Comparison of ENCODE assay signal across 8 cellular contexts in the genomic region with DNA sequence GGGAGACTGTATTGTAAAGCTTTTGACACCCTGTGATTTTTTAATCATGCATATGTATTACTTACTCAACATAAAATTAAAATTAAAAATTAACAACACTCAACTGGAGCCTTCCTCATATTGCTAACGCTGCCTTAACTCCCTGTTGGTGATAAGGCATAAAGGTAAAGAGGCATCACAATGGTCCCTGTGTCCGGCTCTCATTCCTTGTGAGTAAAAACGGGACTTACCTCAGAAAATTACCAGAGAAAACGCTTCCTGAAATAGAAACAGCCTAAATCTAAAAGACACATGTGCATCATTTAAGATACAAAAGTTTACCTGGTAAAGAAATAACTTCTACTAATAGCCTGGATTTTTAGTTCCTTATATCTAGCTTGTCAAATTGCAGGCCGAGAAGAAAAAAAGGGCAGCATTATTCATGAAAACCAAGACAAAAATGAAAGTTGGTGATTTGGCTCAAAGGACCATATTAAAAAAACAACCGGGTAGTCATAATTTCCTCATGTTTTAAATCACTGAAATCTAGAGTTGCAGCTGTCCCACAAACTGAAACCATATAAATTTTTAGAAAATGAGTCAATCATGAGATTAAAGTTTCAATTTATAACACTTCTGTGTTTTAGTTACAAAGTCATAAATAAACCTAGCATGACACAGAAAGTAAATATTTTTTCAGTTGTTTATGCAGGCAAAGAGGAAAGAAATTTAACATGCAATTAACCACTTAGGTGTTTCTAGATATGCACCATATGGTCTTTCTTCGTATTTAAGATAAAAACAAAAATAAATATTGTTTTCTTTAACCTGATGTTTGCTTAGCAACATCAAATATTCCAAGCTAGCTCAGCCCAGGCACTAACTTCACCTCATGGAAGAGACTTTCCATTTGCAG.
A peak's percentile ranks its signal among the peaks of the same experiment; 100 is the strongest.
DNase-seq lines count a peak whose midpoint lies in the region; ATAC-seq and TF ChIP-seq lines count a peak whose summit lies in the region.

No MANE protein-coding gene starts in this region.

- H3K4me2 ChIP-seq in GM23338 (peak overlapping the region; percentile 30; the same call in 1 of the 2 replicates), PC-3 (ENCODE audit: low read length) (peak overlapping the region; percentile 79)

- no peak for TF ChIP-seq EP300 in sigmoid colon (IDR thresholded peaks at IDR 0.05)

- peak; percentile 76 for DNase-seq in GM06990 (ENCODE audit: extremely low read depth, insufficient read length)
- no peak for DNase-seq in GM23338 (ENCODE audit: low spot score)
- DNase-seq in PC-3, result peak; percentile 79
- peak; percentile 52 for DNase-seq in kidney tubule cell (ENCODE audit: low spot score)
- DNase-seq in HuH-7.5 (ENCODE audit: low spot score), result no peak
- no peak for DNase-seq in sigmoid colon
- no peak for DNase-seq in thyroid gland
- no peak for DNase-seq in NCI-H2196 (lab: John Stamatoyannopoulos, UW; ENCODE audit: unreplicated experiment)

- H3K27ac ChIP-seq in GM23338 (ENCODE audit: low read depth) (no peak overlapping the region), PC-3 (ENCODE audit: low read length) (peak overlapping the region; percentile 95), sigmoid colon (peak overlapping the region in 1 of 4 donors; percentile 9), thyroid gland (no peak overlapping the region)

- H4K20me1 ChIP-seq in GM23338 (replicated peaks; ENCODE audit: insufficient read depth) (no peaks in the 10 kb centered on the region), PC-3 (ENCODE audit: low read length) (no peaks in the 10 kb centered on the region)

- peaks cover 2% of the 10 kb centered on the region for H3K27me3 Mint-ChIP-seq in GM23338 (ENCODE audit: insufficient read depth, low read depth, poor library complexity)

- H3K4me3 Mint-ChIP-seq in GM23338, result no peak overlapping the region

- H3K27ac Mint-ChIP-seq in GM23338, result no peak overlapping the region

- H3K36me3 ChIP-seq in GM06990 (ENCODE audit: control insufficient read depth, insufficient read depth, low read length), result no peaks in the 10 kb centered on the region
- peaks cover 9% of the 10 kb centered on the region; the same call in 1 of the 2 replicates for H3K36me3 ChIP-seq in GM23338 (ENCODE audit: insufficient read depth)
- peaks cover 5% of the 10 kb centered on the region; the same call in 1 of the 2 replicates for H3K36me3 ChIP-seq in PC-3 (ENCODE audit: low read depth, low read length)
- H3K36me3 ChIP-seq in sigmoid colon, result peaks cover 0 to 14% (median 0%) of the 10 kb centered on the region in 4 donors
- no peaks in the 10 kb centered on the region for H3K36me3 ChIP-seq in thyroid gland

- CTCF ChIA-PET in PC-3 (lab: Charles Lee), result interaction anchor here (0.6 kb wide), 1 partner anchor 253 kb away, joined by 7 read pairs; no protein-coding TSS in a partner anchor

- H3F3A ChIP-seq in GM23338 (replicated peaks; ENCODE audit: low read depth), result no peaks in the 10 kb centered on the region
- no peaks in the 10 kb centered on the region for H3F3A ChIP-seq in PC-3 (ENCODE audit: low read length, unreplicated experiment)

- peak overlapping the region; percentile 9; the same call in 1 of the 2 replicates for H3K4me3 ChIP-seq in GM06990 (replicated peaks; ENCODE audit: low read depth, low read length)
- H3K4me3 ChIP-seq in GM23338, result no peak overlapping the region
- peak overlapping the region; percentile 52 for H3K4me3 ChIP-seq in PC-3 (ENCODE audit: low read length)
- H3K4me3 ChIP-seq in sigmoid colon, result no peak overlapping the region
- H3K4me3 ChIP-seq in thyroid gland (replicated peaks in 1 of 3), result no peak overlapping the region

- no peak overlapping the region for H2AFZ ChIP-seq in GM23338
- H2AFZ ChIP-seq in PC-3 (ENCODE audit: low read length), result peak overlapping the region; percentile 63

- BruUV-seq in PC-3 (replicated peaks; lab: Mats Ljungman, UMichigan), result TSS peak; percentile 87

- H3K9me2 ChIP-seq in GM23338 (ENCODE audit: insufficient read depth) (peaks cover 6% of the 10 kb centered on the region), PC-3 (replicated peaks; ENCODE audit: low read length) (no peaks in the 10 kb centered on the region)

- TF ChIP-seq CTCF in GM06990 (IDR thresholded peaks at IDR 0.05; ENCODE audit: insufficient read depth, low read length, poor library complexity, severe bottlenecking) (no peak), GM23338 (conservative IDR thresholded peaks at IDR 0.05; ENCODE audit: low read depth in 2 of 2) (no peak), PC-3 (conservative IDR thresholded peaks at IDR 0.05; ENCODE audit: low read depth, low read length) (no peak), sigmoid colon (IDR thresholded peaks at IDR 0.05) (no peak), thyroid gland (IDR thresholded peaks at IDR 0.05) (no peak)

- WGBS in sigmoid colon, 2 donors, result 47 to 61% methylated on average over 7 of the region's 7 CpGs
- WGBS in thyroid gland, 2 donors, result 61 to 77% methylated on average over 7 of the region's 7 CpGs

- peaks cover 15% of the 10 kb centered on the region for H3K9me3 Mint-ChIP-seq in GM23338

- H3K9me3 ChIP-seq in PC-3 (ENCODE audit: low read length), result no peaks in the 10 kb centered on the region
- H3K9me3 ChIP-seq in sigmoid colon, result no peaks in the 10 kb centered on the region
- no peaks in the 10 kb centered on the region for H3K9me3 ChIP-seq in thyroid gland

- intact Hi-C loops in PC-3 (cut with micrococcal nuclease) (loop anchor here (1.0 to 2.0 kb wide), 4 partner anchors 43 to 76 kb away; no protein-coding TSS in a partner anchor), sigmoid colon (cut with DNase I) (no loop called here), thyroid gland (cut with DNase I) (no loop called here)

- TF ChIP-seq POLR2A in sigmoid colon (IDR thresholded peaks at IDR 0.05) (no peak), thyroid gland (IDR thresholded peaks at IDR 0.05) (no peak)

- H3K36me3 Mint-ChIP-seq in GM23338 (ENCODE audit: low read depth), result peaks cover 25% of the 10 kb centered on the region

- H3K79me2 ChIP-seq in GM23338 (replicated peaks; ENCODE audit: insufficient read depth) (no peaks in the 10 kb centered on the region), PC-3 (ENCODE audit: low read length) (no peaks in the 10 kb centered on the region)

- H3K4me1 ChIP-seq in GM23338 (ENCODE audit: insufficient read depth) (peaks cover 14% of the 10 kb centered on the region), PC-3 (ENCODE audit: insufficient read depth, low read length) (peaks cover 36% of the 10 kb centered on the region), sigmoid colon (peaks cover 0 to 14% (median 0%) of the 10 kb centered on the region in 4 donors), thyroid gland (peaks cover 15 to 25% of the 10 kb centered on the region in 2 donors)

- peak overlapping the region; percentile 82 for H3K9ac ChIP-seq in PC-3 (ENCODE audit: low read length)

- ATAC-seq in GM23338 (no peak), PC-3 (peak; percentile 72)

- H3K4me1 Mint-ChIP-seq in GM23338, result peaks cover 11% of the 10 kb centered on the region

- POLR2A ChIA-PET in PC-3 (lab: Charles Lee; ENCODE audit: unreplicated experiment), result interaction anchor here (0.7 kb wide), 1 partner anchor 80 kb away, joined by 16 read pairs; no protein-coding TSS in a partner anchor

- H3K27me3 ChIP-seq in GM06990 (replicated peaks; ENCODE audit: control insufficient read depth, insufficient read depth, low read length), result no peaks in the 10 kb centered on the region
- H3K27me3 ChIP-seq in GM23338 (ENCODE audit: insufficient read depth), result no peaks in the 10 kb centered on the region
- no peaks in the 10 kb centered on the region for H3K27me3 ChIP-seq in PC-3 (ENCODE audit: low read length)
- no peaks in the 10 kb centered on the region for H3K27me3 ChIP-seq in sigmoid colon
- H3K27me3 ChIP-seq in thyroid gland, result no peaks in the 10 kb centered on the region

TF ChIP-seq in GM23338, 12 proteins besides CTCF, POLR2A, EP300 and RAD21 (continues in another document):
- TF ChIP-seq EZH2phosphoT487 (IDR thresholded peaks at IDR 0.05; ENCODE audit: unreplicated experiment) (no peak), POLR2AphosphoS5 (IDR thresholded peaks at IDR 0.05; ENCODE audit: low read depth) (no peak), JUNB (IDR thresholded peaks at IDR 0.05; ENCODE audit: unreplicated experiment) (no peak), ZNF114 (CRISPR knock-in tag; IDR thresholded peaks at IDR 0.05) (no peak), STAT1 (IDR thresholded peaks at IDR 0.05; ENCODE audit: unreplicated experiment) (no peak), NANOG (IDR thresholded peaks at IDR 0.05; ENCODE audit: borderline replicate concordance) (no peak), EZH2 (IDR thresholded peaks at IDR 0.05; ENCODE audit: low read depth, unreplicated experiment) (no peak), ZNF331 (CRISPR knock-in tag; IDR thresholded peaks at IDR 0.05; ENCODE audit: low read depth) (no peak)
- TF ChIP-seq, protein P1, sequence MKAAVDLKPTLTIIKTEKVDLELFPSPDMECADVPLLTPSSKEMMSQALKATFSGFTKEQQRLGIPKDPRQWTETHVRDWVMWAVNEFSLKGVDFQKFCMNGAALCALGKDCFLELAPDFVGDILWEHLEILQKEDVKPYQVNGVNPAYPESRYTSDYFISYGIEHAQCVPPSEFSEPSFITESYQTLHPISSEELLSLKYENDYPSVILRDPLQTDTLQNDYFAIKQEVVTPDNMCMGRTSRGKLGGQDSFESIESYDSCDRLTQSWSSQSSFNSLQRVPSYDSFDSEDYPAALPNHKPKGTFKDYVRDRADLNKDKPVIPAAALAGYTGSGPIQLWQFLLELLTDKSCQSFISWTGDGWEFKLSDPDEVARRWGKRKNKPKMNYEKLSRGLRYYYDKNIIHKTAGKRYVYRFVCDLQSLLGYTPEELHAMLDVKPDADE (IDR thresholded peaks at IDR 0.05), result no peak

Comparison
In these comparisons a context has a peak if more than half of its experiments do, and no peak if none do; other contexts are left out.
1. DNase-seq: peak in GM06990 (single experiment), PC-3 (single experiment) and kidney tubule cell (single experiment); none in GM23338 (single experiment), HuH-7.5 (single experiment), sigmoid colon (single experiment), thyroid gland (0 of 2) and NCI-H2196 (single experiment).
2. H3K4me3 ChIP-seq: peak in GM06990 (single experiment) and PC-3 (single experiment); none in GM23338 (single experiment), sigmoid colon (0 of 4) and thyroid gland (0 of 3).